In the genomic region with DNA sequence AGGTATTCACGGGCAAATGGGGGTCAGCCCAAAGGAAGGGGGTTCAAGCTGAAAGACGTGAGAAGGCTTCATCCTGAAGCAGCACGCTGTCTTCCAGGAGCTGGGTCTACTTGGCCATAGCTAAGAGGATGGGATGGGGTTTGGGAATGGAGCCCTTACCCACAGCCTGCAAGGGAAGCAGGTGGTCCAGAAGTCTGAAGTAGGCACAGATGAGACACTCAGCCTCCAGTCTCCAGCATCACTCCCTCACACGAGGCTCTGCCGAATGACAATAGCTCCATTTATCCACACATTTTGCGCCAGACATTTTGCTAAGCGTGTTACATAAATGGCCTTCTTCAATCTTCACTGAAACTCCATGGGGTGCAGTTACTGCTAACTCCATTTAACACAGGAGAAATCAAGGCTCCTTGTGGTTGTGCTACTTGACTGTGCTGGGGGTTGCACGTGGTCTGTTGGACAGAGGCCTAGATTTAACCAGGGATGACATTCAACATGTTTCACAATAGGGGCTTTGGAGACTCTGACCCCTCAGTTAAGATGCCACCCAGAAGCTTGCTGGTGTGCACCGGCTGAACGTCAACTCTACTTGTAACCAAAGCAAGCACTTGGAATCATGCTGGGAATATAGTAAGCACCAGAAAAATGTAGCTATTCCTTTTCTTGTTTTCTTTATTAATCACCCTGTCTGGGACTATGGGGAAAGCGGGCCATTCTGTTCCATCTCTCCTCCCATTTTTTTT, we compare ENCODE assay signal across 18 cellular contexts.
DNase-seq lines count a peak whose midpoint lies in the region; ATAC-seq lines count a peak whose summit lies in the region.
"Had no signal": no experiment of that assay in that cellular context is flagged by ENCODE, and none has a peak within 500 bp of the region (broad histone marks: within the 10 kb centered on the region; RNA-seq: fewer than 3 reads in every experiment).

No MANE protein-coding gene starts in this region.

- H3K27ac ChIP-seq in caudate nucleus (ENCODE audit: low read depth, low read length), result no peak overlapping the region
- H3K27ac ChIP-seq: WERI-Rb-1 had no signal

- intact Hi-C loops in sciatic nerve (cut with DNase I), result no loop called here

- ATAC-seq in sciatic nerve, result peak; percentile 86
- ATAC-seq: activated CD8-positive, alpha-beta T cell treated with anti-CD3 and anti-CD28 coated beads for 36 hours; activated T-cell treated with anti-CD3 and anti-CD28 coated beads, Interleukin-2, amount 50 U/mL, for 72 hours; naive thymus-derived CD8-positive, alpha-beta T cell had no signal

- DNase-seq in AG20443 (ENCODE audit: low spot score) (peak; percentile 67), amniotic epithelial cell (ENCODE audit: low read depth) (peak; percentile 51), fibroblast of peridontal ligament (ENCODE audit: extremely low read depth) (peak; percentile 28), sciatic nerve (ENCODE audit: low spot score) (no peak), Ammon's horn (ENCODE audit: low spot score) (no peak), caudate nucleus (lab: John Stamatoyannopoulos, UW) (no peak), 8988T (no peak), NCI-H1436 treated with DMSO at 0.1 percent for 48 hours (lab: John Stamatoyannopoulos, UW) (no peak)
- DNase-seq: activated CD8-positive, alpha-beta T cell treated with anti-CD3 and anti-CD28 coated beads for 36 hours; activated naive CD8-positive, alpha-beta T cell treated with anti-CD3 and anti-CD28 coated beads for 36 hours; activated T-cell treated with anti-CD3 and anti-CD28 coated beads, Interleukin-2, amount 50 U/mL, for 72 hours; Caco-2; MM.1S; naive thymus-derived CD8-positive, alpha-beta T cell; NCI-H2029; NCI-H524; SHP77 treated with DMSO at 0.1 percent for 48 hours; WERI-Rb-1 had no signal

Comparison
In these comparisons a context has a peak if more than half of its experiments do, and no peak if none do; other contexts are left out.
1. DNase-seq: peak in AG20443 (single experiment), amniotic epithelial cell (single experiment) and fibroblast of peridontal ligament (single experiment); none in sciatic nerve (single experiment), Ammon's horn (single experiment), caudate nucleus (0 of 61), 8988T (single experiment) and NCI-H1436 treated with DMSO at 0.1 percent for 48 hours (single experiment).